Comparison of ENCODE assay signal across 14 cellular contexts in the genomic region with DNA sequence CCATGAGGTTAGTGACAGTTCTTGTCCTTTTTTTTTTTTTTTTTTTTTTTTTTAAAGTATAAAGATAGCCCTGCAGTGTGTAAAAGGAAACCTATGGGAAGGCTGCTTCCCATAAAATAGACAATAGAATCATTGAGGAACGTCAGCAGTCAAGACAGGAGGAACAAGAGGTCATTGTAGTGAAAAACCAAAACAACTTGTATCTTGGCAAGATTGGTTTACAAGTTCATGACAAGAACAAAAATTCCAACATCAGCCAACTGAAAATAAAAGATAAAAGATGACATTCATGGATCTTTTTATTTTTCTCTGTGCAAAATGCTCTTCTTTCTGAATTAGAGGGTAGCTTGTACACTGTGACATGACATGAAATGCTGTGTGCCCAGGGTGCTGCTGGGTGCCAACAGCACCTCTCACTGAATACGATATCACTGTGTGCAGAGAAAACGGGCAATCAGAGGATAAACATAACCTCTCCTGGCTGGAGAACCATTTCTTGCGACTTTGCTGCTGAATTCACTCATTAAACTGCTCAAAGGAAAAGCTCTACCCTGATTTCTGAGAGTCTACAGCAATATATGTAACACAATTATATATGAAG. TPM values are rescaled to one million over a fixed set of nuclear protein-coding genes. Genes with fewer than 3 reads are reported as not detected.
DNase-seq lines count a peak whose midpoint lies in the region; ATAC-seq and TF ChIP-seq lines count a peak whose summit lies in the region.
"Had no signal": no experiment of that assay in that cellular context is flagged by ENCODE, and none has a peak within 500 bp of the region (broad histone marks: within the 10 kb centered on the region; RNA-seq: fewer than 3 reads in every experiment).

No MANE protein-coding gene starts in this region.

- H3K27ac Mint-ChIP-seq in type B pancreatic cell = peak overlapping the region; percentile 26

- H3K4me1 Mint-ChIP-seq in type B pancreatic cell (ENCODE audit: unreplicated experiment) = peaks cover 8% of the 10 kb centered on the region

- H3K27ac ChIP-seq in caudate nucleus (ENCODE audit: low read depth, low read length) (peak overlapping the region; percentile 99), mucosa of rectum (ENCODE audit: low read depth in 2 of 2, low read length in 2 of 2) (peak overlapping the region; percentile 21 to 39)

- DNase-seq in caudate nucleus (lab: John Stamatoyannopoulos, UW) (peak in 23 of 61 donors; percentile 3 to 73 (median 17)), Right ventricle myocardium superior (no peak), type B pancreatic cell (ENCODE audit: extremely low spot score, unreplicated experiment) (no peak), KG1 (lab: John Stamatoyannopoulos, UW) (no peak)
- DNase-seq in stimulated activated CD4-positive, alpha-beta T cell treated with anti-CD3 and anti-CD28 coated beads, Interleukin-1b, Interleukin-23, amount 100 ng/mL, for 48 hours = no peak
- no peak for DNase-seq in stimulated activated naive CD4-positive, alpha-beta T cell treated with Interleukin-2 at 50 U/mL for 16 hours (lab: John Stamatoyannopoulos, UW)
- DNase-seq: activated CD4-positive, alpha-beta T cell treated with anti-CD3 and anti-CD28 coated beads for 48 hours; H7; mesenchymal stem cell; NCI-H524 treated with DMSO at 0.1 percent for 48 hours; occipital lobe; RPMI8226 had no signal

- intact Hi-C loops in Right ventricle myocardium superior (cut with DNase I) = no loop called here

- H3K9ac ChIP-seq in mucosa of rectum (ENCODE audit: low read depth in 1 of 2, low read length in 2 of 2) = no peak overlapping the region

- no peaks in the 10 kb centered on the region for H3K27me3 ChIP-seq in mucosa of rectum (ENCODE audit: control insufficient read depth in 2 of 2, insufficient read depth in 2 of 2, low read length in 2 of 2)

- no peaks in the 10 kb centered on the region for H3K27me3 Mint-ChIP-seq in type B pancreatic cell

- no peak overlapping the region for H3K4me3 Mint-ChIP-seq in type B pancreatic cell
- H3K4me3 Mint-ChIP-seq: CD14-positive monocyte had no signal

- H3K4me3 ChIP-seq in mucosa of rectum (ENCODE audit: low read length in 2 of 2) = no peak overlapping the region

- peaks cover 5% of the 10 kb centered on the region for H3K36me3 Mint-ChIP-seq in type B pancreatic cell

- TF ChIP-seq CTCF in type B pancreatic cell (conservative IDR thresholded peaks at IDR 0.05) = no peak

- H3K36me3 ChIP-seq in mucosa of rectum (ENCODE audit: control insufficient read depth in 2 of 2, insufficient read depth in 2 of 2, low read length in 2 of 2) = peaks cover 20 to 29% of the 10 kb centered on the region in 2 donors

- no peaks in the 10 kb centered on the region for H3K9me3 Mint-ChIP-seq in type B pancreatic cell

- ATAC-seq in Right ventricle myocardium superior (ENCODE audit: poor library complexity) = peak; percentile 60

- peaks cover 0 to 3% of the 10 kb centered on the region in 2 donors for H3K4me1 ChIP-seq in mucosa of rectum (ENCODE audit: control insufficient read depth in 2 of 2, insufficient read depth in 2 of 2, low read length in 2 of 2)

- no peaks in the 10 kb centered on the region for H3K9me3 ChIP-seq in mucosa of rectum (ENCODE audit: control insufficient read depth in 2 of 2, low read length in 2 of 2)

RNA-seq across cellular contexts. Expression of gene IP6K2, which starts 30.1 kb away (rescaled TPM):
- 22.7 TPM for total RNA-seq in Right ventricle myocardium superior
- 104 and 145 TPM in 2 replicates for total RNA-seq in type B pancreatic cell (ENCODE audit: low replicate concordance)
